18 cellular contexts compared by ENCODE assay signal in genomic region chr5:61901997-61902396, GRCh38.
"Had no signal": no experiment of that assay in that cellular context is flagged by ENCODE, and none has a peak within 500 bp of the region (broad histone marks: within the 10 kb centered on the region; RNA-seq: fewer than 3 reads in every experiment).

No MANE protein-coding gene starts in this region.

- H3K4me1 ChIP-seq: SJSA1 had no signal

- H3K27me3 ChIP-seq: SJSA1 had no signal

- H3K27ac ChIP-seq: SJSA1, SK-N-MC had no signal

- DNase-seq: KBM-7, MV-4-11, NCI-H1048, NCI-H1105, NCI-H1417 treated with DMSO at 0.1 percent for 48 hours, NCI-H146, NCI-H1694 treated with DMSO at 0.1 percent for 48 hours, NCI-H1930, NCI-H2081, NCI-H2107, NCI-H2227 treated with DMSO at 0.1 percent for 48 hours, NCI-H524, NCI-H526 treated with DMSO at 0.1 percent for 48 hours, NCI-H748 treated with DMSO at 0.1 percent for 48 hours, RPMI8226, SIG-M5 had no signal

- H3K9me3 ChIP-seq: SJSA1 had no signal

- H3K4me3 ChIP-seq: SJSA1, SK-N-MC had no signal
